In the genomic region with DNA sequence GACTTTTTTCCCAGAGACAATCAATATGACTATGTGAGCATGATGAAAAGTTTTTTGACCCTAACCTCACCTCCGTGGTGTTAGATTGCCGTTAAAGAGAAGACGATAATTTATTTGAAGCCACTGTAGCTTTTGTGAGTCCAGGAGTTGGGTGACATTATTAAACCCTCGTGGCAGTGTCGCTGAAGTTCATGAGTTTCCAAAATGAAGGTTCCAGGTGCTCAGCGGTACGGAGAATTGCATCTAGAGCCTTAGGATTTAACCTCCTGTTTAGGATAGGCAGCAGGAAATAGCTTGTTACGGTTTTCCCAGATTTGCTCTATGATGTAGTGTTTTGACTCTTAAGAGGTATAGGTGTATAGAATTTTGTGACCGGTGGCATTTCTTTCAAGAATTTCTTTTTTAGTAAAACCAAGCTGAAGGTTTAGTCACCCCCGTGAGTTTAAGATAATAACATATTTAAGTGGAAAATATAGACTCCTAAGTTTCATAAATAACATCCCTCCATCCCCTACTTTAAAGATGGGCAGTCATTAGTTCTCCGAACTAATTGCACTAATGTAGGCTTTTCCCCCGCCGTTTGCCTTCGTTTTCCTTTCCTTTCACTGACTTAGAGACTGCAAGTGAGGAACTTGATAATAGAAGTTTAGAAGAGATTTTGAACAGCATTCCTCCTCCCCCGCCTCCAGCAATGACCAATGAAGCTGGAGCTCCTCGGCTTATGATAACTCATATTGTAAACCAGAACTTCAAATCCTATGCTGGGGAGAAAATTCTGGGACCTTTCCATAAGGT, we compare ENCODE assay signal across 8 cellular contexts. TPM values are rescaled to one million over a fixed set of nuclear protein-coding genes. Genes with fewer than 3 reads are reported as not detected.
DNase-seq lines count a peak whose midpoint lies in the region; ATAC-seq and TF ChIP-seq lines count a peak whose summit lies in the region.

No MANE protein-coding gene starts in this region.

- H3K9ac ChIP-seq in fibroblast of lung (ENCODE audit: insufficient read depth, low read length) (peak overlapping the region; percentile 77), trophoblast cell (ENCODE audit: low read length) (peak overlapping the region; percentile 24)

- H3K23ac ChIP-seq in trophoblast cell (ENCODE audit: low read length), result no peak overlapping the region

- no peak overlapping the region for H4K91ac ChIP-seq in trophoblast cell (ENCODE audit: low read depth, low read length)

- in situ Hi-C loops in G401 (cut with HindIII; ENCODE audit: low sequenced_read_pairs), result no loop called here

- peak; percentile 36 for DNase-seq in DMS 273 treated with DMSO at 0.1 percent for 48 hours (lab: John Stamatoyannopoulos, UW)
- DNase-seq in HuH-7.5 (ENCODE audit: low spot score), result peak; percentile 15
- no peak for DNase-seq in T-helper 17 cell
- DNase-seq in fibroblast of lung (ENCODE audit: low read depth in 2 of 2), result peak; percentile 86 to 87
- DNase-seq in trophoblast cell, result peak in 1 of 2 donors; percentile 18
- no peak for DNase-seq in G401 (ENCODE audit: low spot score)
- DNase-seq in caudate nucleus (lab: John Stamatoyannopoulos, UW), result no peak

- peak overlapping the region; percentile 95 for H3K4ac ChIP-seq in trophoblast cell (ENCODE audit: low read depth, low read length)

- H3K79me2 ChIP-seq in fibroblast of lung (ENCODE audit: control insufficient read depth, insufficient read depth, low read length), result peaks cover 95% of the 10 kb centered on the region
- H3K79me2 ChIP-seq in trophoblast cell (ENCODE audit: control insufficient read depth, insufficient read depth, low read length, poor library complexity), result peaks cover 19% of the 10 kb centered on the region

- H2BK12ac ChIP-seq in trophoblast cell (ENCODE audit: low read length), result no peak overlapping the region

- H3K36me3 Mint-ChIP-seq in T-helper 17 cell (ENCODE audit: low read depth), result peaks cover 3% of the 10 kb centered on the region

- H3K9me3 ChIP-seq in T-helper 17 cell (ENCODE audit: control insufficient read depth, low read length, poor library complexity, severe bottlenecking), result no peaks in the 10 kb centered on the region
- H3K9me3 ChIP-seq in fibroblast of lung (ENCODE audit: control insufficient read depth, insufficient read depth, low read depth, low read length), result no peaks in the 10 kb centered on the region
- no peaks in the 10 kb centered on the region for H3K9me3 ChIP-seq in trophoblast cell (ENCODE audit: insufficient read depth, low read depth, low read length)

- H3K27ac ChIP-seq in fibroblast of lung (ENCODE audit: insufficient read depth, low read length), result peak overlapping the region; percentile 94
- no peak overlapping the region for H3K27ac ChIP-seq in trophoblast cell (ENCODE audit: low read depth, low read length)
- no peak overlapping the region for H3K27ac ChIP-seq in caudate nucleus (ENCODE audit: low read depth, low read length)

- H3K36me3 ChIP-seq in fibroblast of lung (ENCODE audit: control insufficient read depth, insufficient read depth, low read length) (no peaks in the 10 kb centered on the region), trophoblast cell (ENCODE audit: control insufficient read depth in 1 of 2, insufficient read depth in 2 of 2, low read length in 2 of 2) (no peaks in the 10 kb centered on the region)

- H3K27me3 ChIP-seq in fibroblast of lung (ENCODE audit: control insufficient read depth, insufficient read depth, low read length), result no peaks in the 10 kb centered on the region
- no peaks in the 10 kb centered on the region for H3K27me3 ChIP-seq in trophoblast cell (ENCODE audit: insufficient read depth, low read length)

- H3K18ac ChIP-seq in trophoblast cell (ENCODE audit: low read length), result no peak overlapping the region

- no peaks in the 10 kb centered on the region for H4K20me1 ChIP-seq in fibroblast of lung (ENCODE audit: control insufficient read depth, extremely low read depth, insufficient read depth, low read length)

- no CpG with 5 or more reads among the region's 16 CpGs for WGBS in trophoblast cell (ENCODE audit: extremely low coverage, insufficient coverage, insufficient read length)

- no peak overlapping the region for H4K12ac ChIP-seq in trophoblast cell (ENCODE audit: low read depth, low read length)

- H3K4me3 ChIP-seq in fibroblast of lung (replicated peaks in 1 of 4; ENCODE audit: control extremely low read depth in 1 of 4, insufficient read depth in 1 of 4, low read depth in 3 of 4, low read length in 4 of 4) (peak overlapping the region; percentile 78 to 96 (median 88)), trophoblast cell (ENCODE audit: low read depth, low read length) (no peak overlapping the region)

- peaks cover 31% of the 10 kb centered on the region for H3K4me1 Mint-ChIP-seq in T-helper 17 cell

- peak overlapping the region; percentile 100 for H3K27ac Mint-ChIP-seq in T-helper 17 cell

- no peak overlapping the region for H2AFZ ChIP-seq in fibroblast of lung (ENCODE audit: low read length)
- H2AFZ ChIP-seq in trophoblast cell (ENCODE audit: insufficient read depth, low read length, poor library complexity), result no peak overlapping the region

- H3K4me3 Mint-ChIP-seq in T-helper 17 cell, result peak overlapping the region; percentile 98

- peaks cover 13% of the 10 kb centered on the region for H3K79me1 ChIP-seq in trophoblast cell (ENCODE audit: low read length)

- H3K4me2 ChIP-seq in fibroblast of lung (ENCODE audit: extremely low read depth, insufficient read depth, low read length), result peak overlapping the region; percentile 87
- H3K4me2 ChIP-seq in trophoblast cell (ENCODE audit: low read length), result peak overlapping the region; percentile 84

- no peak overlapping the region for H3K14ac ChIP-seq in trophoblast cell (ENCODE audit: low read length)

- TF ChIP-seq CTCF in fibroblast of lung (conservative IDR thresholded peaks at IDR 0.05 in 1 of 2, IDR thresholded peaks at IDR 0.05 in 1 of 2; ENCODE audit: low read depth in 1 of 2, low read length in 2 of 2), result no peak

- no peak overlapping the region for H2BK120ac ChIP-seq in trophoblast cell (ENCODE audit: insufficient read depth, low read length, poor library complexity)

- no peak for ATAC-seq in T-helper 17 cell
- no peak for ATAC-seq in GM21423 (IDR thresholded peaks at IDR 0.05; ENCODE audit: unreplicated experiment)

- no peak overlapping the region for H4K8ac ChIP-seq in trophoblast cell (ENCODE audit: low read depth, low read length)

- peaks cover 5% of the 10 kb centered on the region for H3K4me1 ChIP-seq in fibroblast of lung (ENCODE audit: control insufficient read depth, extremely low read depth, insufficient read depth, low read length)
- H3K4me1 ChIP-seq in trophoblast cell (ENCODE audit: control insufficient read depth in 1 of 2, insufficient read depth in 2 of 2, low read length in 2 of 2), result no peaks in the 10 kb centered on the region

- no peaks in the 10 kb centered on the region for H3K27me3 Mint-ChIP-seq in T-helper 17 cell

- H2BK5ac ChIP-seq in trophoblast cell (ENCODE audit: low read depth, low read length, poor library complexity), result no peak overlapping the region

- no peak overlapping the region for H2AK5ac ChIP-seq in trophoblast cell (ENCODE audit: low read length)

RNA-seq across cellular contexts. Expression of a gene that starts 2.0 kb away (rescaled TPM):
- total RNA-seq in T-helper 17 cell (10 to 100 TPM; 61.1 to 77.8 TPM), fibroblast of lung (38.0 and 48.4 TPM in 2 replicates)
- 34.7 and 83.5 TPM in 2 replicates for polyA plus RNA-seq in fibroblast of lung
- polyA plus RNA-seq in fibroblast of lung (2012), result 29.9 and 66.1 TPM in 2 replicates
- 4.5 and 14.4 TPM in 2 replicates for polyA minus RNA-seq in fibroblast of lung (ENCODE audit: low replicate concordance)
- polyA plus RNA-seq in trophoblast cell (2013), result 170 and 173 TPM in 2 replicates
- total RNA-seq in G401 (2014; rRNA removed; shearing (Covaris generic)), result 112 and 168 TPM in 2 replicates

RNA-seq across cellular contexts. Expression of a gene that starts 2.5 kb away (rescaled TPM):
- total RNA-seq in T-helper 17 cell, result 10 to 100 TPM; 24.6 to 26.1 TPM
- total RNA-seq in fibroblast of lung, result 75.0 and 76.5 TPM in 2 replicates
- 29.7 and 38.4 TPM in 2 replicates for polyA plus RNA-seq in fibroblast of lung
- polyA plus RNA-seq in fibroblast of lung (2012), result 20.5 and 24.3 TPM in 2 replicates
- polyA minus RNA-seq in fibroblast of lung (ENCODE audit: low replicate concordance), result 1.4 and 7.3 TPM in 2 replicates
- 11.9 and 12.0 TPM in 2 replicates for polyA plus RNA-seq in trophoblast cell (2013)
- total RNA-seq in G401 (2014; rRNA removed; shearing (Covaris generic)), result 24.8 and 53.4 TPM in 2 replicates

RNA-seq across cellular contexts. Expression of a gene that starts 48.1 kb away (rescaled TPM):
- total RNA-seq in T-helper 17 cell (10 to 100 TPM; 15.2 to 32.1 TPM), fibroblast of lung (15.2 and 31.2 TPM in 2 replicates)
- 13.6 and 20.0 TPM in 2 replicates for polyA plus RNA-seq in fibroblast of lung
- 11.2 and 16.2 TPM in 2 replicates for polyA plus RNA-seq in fibroblast of lung (2012)
- 10.6 and 10.9 TPM in 2 replicates for polyA minus RNA-seq in fibroblast of lung (ENCODE audit: low replicate concordance)
- 16.0 and 16.9 TPM in 2 replicates for polyA plus RNA-seq in trophoblast cell (2013)
- 0.06 TPM in 1 of 2 replicates, not detected in the other for total RNA-seq in G401 (2014; rRNA removed; shearing (Covaris generic))

Comparison
In these comparisons a context has a peak if more than half of its experiments do, and no peak if none do; other contexts are left out.
1. DNase-seq: peak in DMS 273 treated with DMSO at 0.1 percent for 48 hours (single experiment), HuH-7.5 (single experiment) and fibroblast of lung (2 of 2); none in T-helper 17 cell (0 of 3), G401 (single experiment) and caudate nucleus (0 of 61).
2. RNA of a gene that starts 48.1 kb away (total RNA-seq): 15.2 to 32.1 TPM in T-helper 17 cell and 15.2 to 31.2 TPM in fibroblast of lung; 0.06 TPM in G401; every median in the first group is over 10 times any median in the second.